10 cellular contexts compared by ENCODE assay signal in genomic region chrX:19121466-19121865, GRCh38. TPM values are rescaled to one million over a fixed set of nuclear protein-coding genes. Genes with fewer than 3 reads are reported as not detected.
DNase-seq lines count a peak whose midpoint lies in the region; ATAC-seq and TF ChIP-seq lines count a peak whose summit lies in the region.
"Had no signal": no experiment of that assay in that cellular context is flagged by ENCODE, and none has a peak within 500 bp of the region (broad histone marks: within the 10 kb centered on the region; RNA-seq: fewer than 3 reads in every experiment).

No MANE protein-coding gene starts in this region.

- no peak overlapping the region for H3K27ac Mint-ChIP-seq in activated naive CD8-positive, alpha-beta T cell
- no peak overlapping the region for H3K27ac Mint-ChIP-seq in activated naive CD8-positive, alpha-beta T cell treated with anti-CD3 and anti-CD28 coated beads, Interleukin-2, amount 50 U/mL, for 24 hours
- no peak overlapping the region for H3K27ac Mint-ChIP-seq in nephron
- H3K27ac Mint-ChIP-seq: natural killer cell treated with Interleukin-12 subunit alpha and Interleukin-12 subunit beta and Interleukin-15 and Interleukin-18, amount 100 ng/mL, for 72 hours; stimulated activated naive CD8-positive, alpha-beta T cell treated with anti-CD3 and anti-CD28 coated beads, Interleukin-15, Interleukin-2, amounts not matched to agents 100 ng/mL and 50 ng/mL, for 24 hours had no signal

- peak overlapping the region; percentile 30 for H3K4me3 Mint-ChIP-seq in activated naive CD8-positive, alpha-beta T cell
- H3K4me3 Mint-ChIP-seq in activated naive CD8-positive, alpha-beta T cell treated with anti-CD3 and anti-CD28 coated beads, Interleukin-2, amount 50 U/mL, for 24 hours, result no peak overlapping the region
- H3K4me3 Mint-ChIP-seq in nephron, result peak overlapping the region; percentile 57 to 64 (median 61)
- H3K4me3 Mint-ChIP-seq: natural killer cell treated with Interleukin-12 subunit alpha and Interleukin-12 subunit beta and Interleukin-15 and Interleukin-18, amount 100 ng/mL, for 72 hours; stimulated activated naive CD8-positive, alpha-beta T cell treated with anti-CD3 and anti-CD28 coated beads, Interleukin-15, Interleukin-2, amounts not matched to agents 100 ng/mL and 50 ng/mL, for 24 hours had no signal

- no peak for TF ChIP-seq CTCF in nephron (IDR thresholded peaks at IDR 0.05; ENCODE audit: unreplicated experiment in 3 of 3)
- no peak for TF ChIP-seq CTCF in upper lobe of right lung (IDR thresholded peaks at IDR 0.05)

- H3K27ac ChIP-seq in upper lobe of right lung, result no peak overlapping the region

- H3K9ac ChIP-seq in endocrine pancreas (ENCODE audit: control insufficient read depth, insufficient read depth, low read length), result peak overlapping the region; percentile 62

- no peaks in the 10 kb centered on the region for H3K9me3 ChIP-seq in endocrine pancreas (ENCODE audit: control insufficient read depth, low read length)
- no peaks in the 10 kb centered on the region for H3K9me3 ChIP-seq in upper lobe of right lung

- no peak for ATAC-seq in activated naive CD8-positive, alpha-beta T cell treated with anti-CD3 and anti-CD28 coated beads, Interleukin-2, amount 50 U/mL, for 24 hours
- ATAC-seq in upper lobe of right lung (no peak), HG03175 (IDR thresholded peaks at IDR 0.05; ENCODE audit: unreplicated experiment) (no peak)

- H3K9me3 Mint-ChIP-seq in activated naive CD8-positive, alpha-beta T cell (ENCODE audit: low read depth), result no peaks in the 10 kb centered on the region
- H3K9me3 Mint-ChIP-seq in activated naive CD8-positive, alpha-beta T cell treated with anti-CD3 and anti-CD28 coated beads, Interleukin-2, amount 50 U/mL, for 24 hours, result no peaks in the 10 kb centered on the region
- H3K9me3 Mint-ChIP-seq in nephron, result peaks cover 3% of the 10 kb centered on the region
- H3K9me3 Mint-ChIP-seq: natural killer cell treated with Interleukin-12 subunit alpha and Interleukin-12 subunit beta and Interleukin-15 and Interleukin-18, amount 100 ng/mL, for 72 hours; stimulated activated naive CD8-positive, alpha-beta T cell treated with anti-CD3 and anti-CD28 coated beads, Interleukin-15, Interleukin-2, amounts not matched to agents 100 ng/mL and 50 ng/mL, for 24 hours had no signal

- no peaks in the 10 kb centered on the region for H3K36me3 ChIP-seq in endocrine pancreas (ENCODE audit: control insufficient read depth, insufficient read depth, low read length)
- no peaks in the 10 kb centered on the region for H3K36me3 ChIP-seq in upper lobe of right lung

- no peak for DNase-seq in activated naive CD8-positive, alpha-beta T cell treated with anti-CD3 and anti-CD28 coated beads, Interleukin-2, amount 50 U/mL, for 24 hours
- DNase-seq in upper lobe of right lung (no peak), AML-193 (lab: John Stamatoyannopoulos, UW) (no peak)
- no peak for DNase-seq in stimulated activated naive CD4-positive, alpha-beta T cell (lab: John Stamatoyannopoulos, UW)

- no peaks in the 10 kb centered on the region for H3K4me1 Mint-ChIP-seq in activated naive CD8-positive, alpha-beta T cell (ENCODE audit: low read depth)
- no peaks in the 10 kb centered on the region for H3K4me1 Mint-ChIP-seq in activated naive CD8-positive, alpha-beta T cell treated with anti-CD3 and anti-CD28 coated beads, Interleukin-2, amount 50 U/mL, for 24 hours
- no peaks in the 10 kb centered on the region for H3K4me1 Mint-ChIP-seq in nephron

- peak overlapping the region; percentile 0 for H3K4me3 ChIP-seq in endocrine pancreas (ENCODE audit: control insufficient read depth, insufficient read depth, low read length)
- peak overlapping the region; percentile 43 for H3K4me3 ChIP-seq in upper lobe of right lung

- H3K4me1 ChIP-seq in endocrine pancreas (ENCODE audit: control insufficient read depth, insufficient read depth, low read length), result no peaks in the 10 kb centered on the region
- H3K4me1 ChIP-seq in upper lobe of right lung, result no peaks in the 10 kb centered on the region

- no peaks in the 10 kb centered on the region for H3K36me3 Mint-ChIP-seq in activated naive CD8-positive, alpha-beta T cell
- H3K36me3 Mint-ChIP-seq in activated naive CD8-positive, alpha-beta T cell treated with anti-CD3 and anti-CD28 coated beads, Interleukin-2, amount 50 U/mL, for 24 hours (ENCODE audit: low read depth), result no peaks in the 10 kb centered on the region
- no peaks in the 10 kb centered on the region for H3K36me3 Mint-ChIP-seq in nephron (ENCODE audit: low read depth)
- H3K36me3 Mint-ChIP-seq: natural killer cell treated with Interleukin-12 subunit alpha and Interleukin-12 subunit beta and Interleukin-15 and Interleukin-18, amount 100 ng/mL, for 72 hours had no signal

- peaks cover 18% of the 10 kb centered on the region for H3K27me3 Mint-ChIP-seq in activated naive CD8-positive, alpha-beta T cell
- peaks cover 41% of the 10 kb centered on the region for H3K27me3 Mint-ChIP-seq in activated naive CD8-positive, alpha-beta T cell treated with anti-CD3 and anti-CD28 coated beads, Interleukin-2, amount 50 U/mL, for 24 hours
- H3K27me3 Mint-ChIP-seq in nephron (ENCODE audit: low read depth), result peaks cover 48% of the 10 kb centered on the region

- intact Hi-C loops in upper lobe of right lung (cut with DNase I), result no loop called here

- H3K27me3 ChIP-seq in endocrine pancreas (ENCODE audit: control insufficient read depth, insufficient read depth, low read length), result no peaks in the 10 kb centered on the region
- no peaks in the 10 kb centered on the region for H3K27me3 ChIP-seq in upper lobe of right lung

RNA-seq across cellular contexts. Expression of gene ADGRG2, which starts 0.8 kb away (rescaled TPM):
- total RNA-seq in upper lobe of right lung, result 1.8 TPM
